Comparison of ENCODE assay signal across 6 cellular contexts in genomic region chr19:11420894-11421606, GRCh38. TPM values are rescaled to one million over a fixed set of nuclear protein-coding genes. Genes with fewer than 3 reads are reported as not detected.
A peak's percentile ranks its signal among the peaks of the same experiment; 100 is the strongest.
DNase-seq lines count a peak whose midpoint lies in the region; ATAC-seq and TF ChIP-seq lines count a peak whose summit lies in the region.

No MANE protein-coding gene starts in this region.

- peak; percentile 6 for DNase-seq in MV-4-11 (lab: John Stamatoyannopoulos, UW)
- DNase-seq in esophagus muscularis mucosa (ENCODE audit: extremely low spot score), result no peak
- DNase-seq in stimulated activated CD4-positive, alpha-beta T cell treated with anti-CD3 and anti-CD28 coated beads, Interleukin-12 subunit alpha, Interleukin-12 subunit beta, amount 100 ng/mL, for 4 hours, result no peak
- DNase-seq in KG1 (lab: John Stamatoyannopoulos, UW), result no peak

- H3K27me3 ChIP-seq in esophagus muscularis mucosa (peaks cover 0 to 81% (median 54%) of the 10 kb centered on the region in 4 donors), skeletal muscle satellite cell (ENCODE audit: control insufficient read depth, insufficient read depth, low read length) (peaks cover 52% of the 10 kb centered on the region)

- no peak overlapping the region for H3K9ac ChIP-seq in skeletal muscle satellite cell (ENCODE audit: low read depth, low read length)

- no peak for ATAC-seq in HG03135 (IDR thresholded peaks at IDR 0.05; ENCODE audit: unreplicated experiment)

- TF ChIP-seq EP300 in esophagus muscularis mucosa (IDR thresholded peaks at IDR 0.05), result no peak

- intact Hi-C loops in esophagus muscularis mucosa (cut with DNase I), result no loop called here

- H3K36me3 ChIP-seq in esophagus muscularis mucosa, result no peaks in the 10 kb centered on the region
- no peaks in the 10 kb centered on the region for H3K36me3 ChIP-seq in skeletal muscle satellite cell (ENCODE audit: insufficient read depth, low read length)

- H3K4me2 ChIP-seq in skeletal muscle satellite cell (ENCODE audit: low read length), result peak overlapping the region; percentile 73

- WGBS in esophagus muscularis mucosa, result 30% methylated on average over 28 of the region's 28 CpGs

- no peak for TF ChIP-seq CTCF in esophagus muscularis mucosa (IDR thresholded peaks at IDR 0.05)

- peaks cover 38 to 56% (median 49%) of the 10 kb centered on the region in 4 donors for H3K4me1 ChIP-seq in esophagus muscularis mucosa
- peaks cover 15% of the 10 kb centered on the region for H3K4me1 ChIP-seq in skeletal muscle satellite cell (ENCODE audit: control insufficient read depth, insufficient read depth, low read length)

- no peak for TF ChIP-seq POLR2A in esophagus muscularis mucosa (IDR thresholded peaks at IDR 0.05; ENCODE audit: low read depth)

- peak overlapping the region; percentile 42 to 57 (median 42) for H3K4me3 ChIP-seq in esophagus muscularis mucosa
- H3K4me3 ChIP-seq in skeletal muscle satellite cell (ENCODE audit: low read length), result peak overlapping the region; percentile 41

- H3K9me3 ChIP-seq in esophagus muscularis mucosa (no peaks in the 10 kb centered on the region), skeletal muscle satellite cell (replicated peaks; ENCODE audit: low read length) (no peaks in the 10 kb centered on the region)

- peak overlapping the region in 3 of 4 donors; percentile 30 to 51 (median 48) for H3K27ac ChIP-seq in esophagus muscularis mucosa (replicated peaks in 1 of 4)

RNA-seq across cellular contexts. Expression of gene RGL3, which starts 1.9 kb away (rescaled TPM):
- 1 to 10 TPM; 1.2 to 7.9 (median 2.0) TPM for total RNA-seq in esophagus muscularis mucosa
- total RNA-seq in skeletal muscle satellite cell (2012; rRNA removed), result 0.25 and 2.0 TPM in 2 replicates

RNA-seq across cellular contexts. Expression of gene ODAD3, which starts 13.9 kb away (rescaled TPM):
- total RNA-seq in esophagus muscularis mucosa, result under 1 TPM in 2 of 4 donors, not detected in 2; 0.39 to 0.83 TPM
- total RNA-seq in skeletal muscle satellite cell (2012; rRNA removed), result 0.51 TPM in 1 of 2 replicates, not detected in the other

RNA-seq across cellular contexts. Expression of gene PRKCSH, which starts 14.4 kb away (rescaled TPM):
- total RNA-seq in esophagus muscularis mucosa, result 100 to 1,000 TPM in 2 of 4 donors, 10 to 100 TPM in 2; 81.0 to 141 (median 98.7) TPM
- 86.2 and 106 TPM in 2 replicates for total RNA-seq in skeletal muscle satellite cell (2012; rRNA removed)

RNA-seq across cellular contexts. Expression of gene EPOR, which starts 36.9 kb away (rescaled TPM):
- 1 to 10 TPM in 3 of 4 donors, under 1 TPM in 1; 0.99 to 5.2 (median 4.4) TPM for total RNA-seq in esophagus muscularis mucosa
- 7.1 and 7.6 TPM in 2 replicates for total RNA-seq in skeletal muscle satellite cell (2012; rRNA removed)

RNA-seq across cellular contexts. Expression of gene SWSAP1, which starts 46.6 kb away (rescaled TPM):
- 1 to 10 TPM in 3 of 4 donors, under 1 TPM in 1; 0.66 to 1.7 (median 1.5) TPM for total RNA-seq in esophagus muscularis mucosa
- total RNA-seq in skeletal muscle satellite cell (2012; rRNA removed), result 0.87 and 1.3 TPM in 2 replicates
